In the genomic region with DNA sequence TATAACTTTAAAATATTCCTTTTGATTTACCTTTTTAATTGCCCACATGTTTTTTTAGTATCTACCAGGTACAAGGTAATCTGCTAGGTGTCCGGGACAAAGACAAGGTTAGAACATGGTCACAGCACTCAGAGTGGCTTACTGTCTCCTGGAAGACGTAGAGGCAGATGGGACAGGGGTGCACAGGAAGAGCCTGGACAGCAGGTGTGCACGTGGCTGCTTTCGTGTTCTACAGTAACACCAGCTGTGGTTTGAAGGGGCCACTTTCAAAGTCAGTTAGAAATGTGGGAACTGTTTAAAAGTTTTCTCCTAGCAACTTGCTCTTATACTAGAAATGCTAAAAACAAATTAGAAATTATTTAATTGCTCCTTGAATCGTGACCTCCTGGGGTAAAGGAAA, we compare ENCODE assay signal across 31 cellular contexts.
DNase-seq lines count a peak whose midpoint lies in the region; ATAC-seq and TF ChIP-seq lines count a peak whose summit lies in the region.
"Had no signal": no experiment of that assay in that cellular context is flagged by ENCODE, and none has a peak within 500 bp of the region (broad histone marks: within the 10 kb centered on the region; RNA-seq: fewer than 3 reads in every experiment).

No MANE protein-coding gene starts in this region.

- H3K36me3 ChIP-seq in prostate gland, result no peaks in the 10 kb centered on the region
- no peaks in the 10 kb centered on the region for H3K36me3 ChIP-seq in Peyer's patch
- H3K36me3 ChIP-seq in lower lobe of right lung, result peaks cover 13% of the 10 kb centered on the region
- H3K36me3 ChIP-seq: HAP-1, thoracic aorta had no signal

- no peak for TF ChIP-seq CTCF in prostate gland (IDR thresholded peaks at IDR 0.05)
- no peak for TF ChIP-seq CTCF in Peyer's patch (IDR thresholded peaks at IDR 0.05)
- no peak for TF ChIP-seq CTCF in lower lobe of right lung (IDR thresholded peaks at IDR 0.05)

- DNase-seq in NCI-H69 (lab: John Stamatoyannopoulos, UW) (peak; percentile 34), prostate gland (ENCODE audit: low spot score) (no peak), cerebellum (ENCODE audit: low spot score) (no peak), Peyer's patch (no peak), lower lobe of right lung (no peak)
- DNase-seq: activated CD4-positive, alpha-beta memory T cell treated with anti-CD3 and anti-CD28 coated beads for 36 hours; activated CD4-positive, CD25-positive, alpha-beta regulatory T cell treated with anti-CD3 and anti-CD28 coated beads, Interleukin-2, amount 50 U/mL, for 72 hours; activated T-cell treated with anti-CD3 and anti-CD28 coated beads, Interleukin-2, amount 50 U/mL, for 72 hours; effector memory CD4-positive, alpha-beta T cell; hypothalamus; immature natural killer cell; IMR-90; left cardiac atrium; NCI-H1092 treated with DMSO at 0.1 percent for 48 hours; NCI-H187; NCI-H510A treated with DMSO at 0.1 percent for 48 hours; right cardiac atrium; SHP77 treated with DMSO at 0.1 percent for 48 hours; stimulated activated CD4-positive, alpha-beta T cell treated with anti-CD3 and anti-CD28 coated beads, Interleukin-2, amount 100 ng/mL, for 24 hours; stimulated activated CD8-positive, alpha-beta memory T cell treated with anti-CD3 and anti-CD28 coated beads, Interleukin-4, amount 100 ng/mL, for 48 hours; stimulated activated naive CD8-positive, alpha-beta T cell treated with anti-CD3 and anti-CD28 coated beads, Interleukin-15, amount 100 ng/mL, for 72 hours had no signal

- WGBS in prostate gland, result 68% methylated on average over 5 of the region's 5 CpGs

- H3K4me1 ChIP-seq in prostate gland (replicated peaks) (no peaks in the 10 kb centered on the region), Peyer's patch (no peaks in the 10 kb centered on the region), lower lobe of right lung (no peaks in the 10 kb centered on the region)
- H3K4me1 ChIP-seq: HAP-1, parathyroid adenoma had no signal

- TF ChIP-seq POLR2A in prostate gland (IDR thresholded peaks at IDR 0.05) (no peak), Peyer's patch (IDR thresholded peaks at IDR 0.05) (no peak)

- H3K9me3 ChIP-seq in prostate gland (no peaks in the 10 kb centered on the region), Peyer's patch (no peaks in the 10 kb centered on the region), lower lobe of right lung (no peaks in the 10 kb centered on the region)
- H3K9me3 ChIP-seq: HAP-1, thoracic aorta had no signal

- intact Hi-C loops in prostate gland (cut with DNase I) (no loop called here), lower lobe of right lung (cut with DNase I) (no loop called here)

- ATAC-seq in GM18907 (IDR thresholded peaks at IDR 0.05; ENCODE audit: unreplicated experiment) (peak; percentile 63), HG03025 (IDR thresholded peaks at IDR 0.05; ENCODE audit: low FRiP score, unreplicated experiment) (peak; percentile 74), lower lobe of right lung (no peak)
- ATAC-seq: activated T-cell treated with anti-CD3 and anti-CD28 coated beads, Interleukin-2, amount 50 U/mL, for 72 hours; left cardiac atrium; Panc1; stimulated activated naive CD8-positive, alpha-beta T cell treated with anti-CD3 and anti-CD28 coated beads, Interleukin-15, amount 100 ng/mL, for 72 hours had no signal

- H3K27me3 ChIP-seq in prostate gland (replicated peaks; ENCODE audit: insufficient read depth) (no peaks in the 10 kb centered on the region), Peyer's patch (no peaks in the 10 kb centered on the region), lower lobe of right lung (ENCODE audit: low read depth) (no peaks in the 10 kb centered on the region)
- H3K27me3 ChIP-seq: BLaER1 had no signal

- H3K4me3 ChIP-seq in prostate gland (no peak overlapping the region), Peyer's patch (no peak overlapping the region), lower lobe of right lung (no peak overlapping the region)
- H3K4me3 ChIP-seq: BLaER1, coronary artery, HAP-1, smooth muscle cell, thoracic aorta had no signal

- H3K27ac ChIP-seq in prostate gland (peak overlapping the region; percentile 1 to 19), Peyer's patch (no peak overlapping the region), lower lobe of right lung (no peak overlapping the region)
- H3K27ac ChIP-seq: BLaER1, coronary artery, epithelial cell of prostate, parathyroid adenoma, thoracic aorta had no signal

Comparison
In these comparisons a context has a peak if more than half of its experiments do, and no peak if none do; other contexts are left out.
1. ATAC-seq: peak in GM18907 (single experiment) and HG03025 (single experiment); none in lower lobe of right lung (0 of 2).
2. H3K27ac ChIP-seq: peak in prostate gland (2 of 2); none in Peyer's patch (0 of 4) and lower lobe of right lung (single experiment).